Comparison of ENCODE assay signal across 13 cellular contexts in the genomic region with DNA sequence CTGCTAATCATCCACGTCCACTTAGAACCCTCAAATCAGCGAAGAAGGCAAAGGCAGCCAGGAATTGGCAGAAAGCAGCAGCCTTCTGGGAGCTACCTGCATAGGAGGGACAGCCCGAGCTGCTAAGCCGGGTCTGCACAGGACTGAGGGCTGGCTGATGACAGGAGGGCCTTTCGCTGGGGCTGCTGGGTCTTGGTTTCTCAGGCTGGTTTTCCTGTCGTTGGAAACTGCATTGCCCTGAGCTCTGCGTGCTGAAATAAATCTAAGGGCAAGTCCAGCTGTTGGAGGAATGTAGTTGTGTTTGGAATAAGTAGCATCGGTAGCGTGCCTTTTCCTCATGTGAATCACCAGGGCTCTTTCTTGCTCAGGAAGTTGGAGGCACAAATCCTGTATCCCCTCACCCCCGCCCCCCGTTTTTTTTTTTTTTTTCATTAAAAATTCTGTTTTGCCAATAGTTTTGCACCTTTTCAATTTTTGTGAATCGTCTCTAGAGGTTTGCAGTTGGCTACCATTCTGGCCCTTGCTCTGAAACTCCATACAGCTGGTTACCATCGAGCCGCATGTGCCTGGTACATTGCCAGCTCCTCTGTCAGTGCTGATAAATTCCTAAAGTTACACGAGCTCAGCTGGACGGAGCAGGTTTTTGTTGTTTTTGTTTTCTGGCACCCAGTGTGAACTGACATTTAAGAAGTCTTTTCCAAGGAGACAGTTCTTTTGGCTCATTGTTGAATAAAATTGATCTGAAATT.
DNase-seq lines count a peak whose midpoint lies in the region; ATAC-seq and TF ChIP-seq lines count a peak whose summit lies in the region.
"Had no signal": no experiment of that assay in that cellular context is flagged by ENCODE, and none has a peak within 500 bp of the region (broad histone marks: within the 10 kb centered on the region; RNA-seq: fewer than 3 reads in every experiment).

No MANE protein-coding gene starts in this region.

- H3K27me3 ChIP-seq in right cardiac atrium (ENCODE audit: control insufficient read depth, insufficient read depth) (no peaks in the 10 kb centered on the region), stomach (no peaks in the 10 kb centered on the region), PC-9 (ENCODE audit: insufficient read depth, low read depth) (no peaks in the 10 kb centered on the region)
- H3K27me3 ChIP-seq: breast epithelium had no signal

- H2AFZ ChIP-seq in PC-9 = no peak overlapping the region

- peak overlapping the region; percentile 9 to 87 (median 50) for H3K27ac Mint-ChIP-seq in brain
- H3K27ac Mint-ChIP-seq in activated CD4-positive, alpha-beta T cell treated with anti-CD3 and anti-CD28 coated beads, Interleukin-2, amount 10 ng/mL, durations not matched to agents 7 days and 5 days = no peak overlapping the region
- H3K27ac Mint-ChIP-seq: naive thymus-derived CD4-positive, alpha-beta T cell; T-cell had no signal

- POLR2A ChIA-PET in activated CD4-positive, alpha-beta T cell treated with anti-CD3 and anti-CD28 coated beads, Interleukin-2, amount 10 ng/mL, durations not matched to agents 7 days and 5 days (lab: Charles Lee) = no interaction called here
- POLR2A ChIA-PET in PC-9 (lab: Charles Lee; ENCODE audit: unreplicated experiment) (no interaction called here), RWPE1 (lab: Yijun Ruan, JAX; ENCODE audit: low non-redundant PET) (no interaction called here)

- H3K4me3 ChIP-seq in right cardiac atrium (ENCODE audit: low read length) = no peak overlapping the region
- no peak overlapping the region for H3K4me3 ChIP-seq in stomach
- no peak overlapping the region for H3K4me3 ChIP-seq in PC-9
- H3K4me3 ChIP-seq: breast epithelium had no signal

- 48% methylated on average over 16 of the region's 16 CpGs for WGBS in right cardiac atrium
- 37 to 58% (median 56%) methylated on average over 16 of the region's 16 CpGs for WGBS in stomach, 5 donors

- DNase-seq in HCEC 1CT (peak; percentile 86), right cardiac atrium (peak; percentile 65 to 87 (median 86)), stomach (peak; percentile 69), PC-9 (no peak), RWPE1 (ENCODE audit: low spot score) (no peak), mesenteric fat pad (ENCODE audit: low spot score) (no peak)
- DNase-seq in activated CD4-positive, alpha-beta T cell treated with anti-CD3 and anti-CD28 coated beads, Interleukin-2, amount 10 ng/mL, durations not matched to agents 7 days and 5 days = no peak
- DNase-seq: hippocampal formation; naive thymus-derived CD4-positive, alpha-beta T cell; NCI-H524; T-cell had no signal

- CTCF ChIA-PET in activated CD4-positive, alpha-beta T cell treated with anti-CD3 and anti-CD28 coated beads, Interleukin-2, amount 10 ng/mL, durations not matched to agents 7 days and 5 days (lab: Charles Lee) = interaction anchor here (0.7 kb wide), 1 partner anchor 24 kb away, joined by 4 read pairs; no protein-coding TSS in a partner anchor
- CTCF ChIA-PET in PC-9 (lab: Charles Lee) (no interaction called here), RWPE1 (lab: Yijun Ruan, JAX) (interaction anchor here (0.6 kb wide), 1 partner anchor 302 kb away, joined by 3 read pairs; no protein-coding TSS in a partner anchor)

- BruUV-seq in PC-9 (replicated peaks; lab: Mats Ljungman, UMichigan) = no TSS peak

- peak overlapping the region in 2 of 5 experiments; percentile 38 for H3K4me3 Mint-ChIP-seq in brain
- no peak overlapping the region for H3K4me3 Mint-ChIP-seq in activated CD4-positive, alpha-beta T cell treated with anti-CD3 and anti-CD28 coated beads, Interleukin-2, amount 10 ng/mL, durations not matched to agents 7 days and 5 days
- H3K4me3 Mint-ChIP-seq: naive thymus-derived CD4-positive, alpha-beta T cell; T-cell had no signal

- H3K36me3 ChIP-seq in stomach (peaks cover 0 to 19% (median 10%) of the 10 kb centered on the region in 4 donors), PC-9 (ENCODE audit: low read depth) (no peaks in the 10 kb centered on the region)
- H3K36me3 ChIP-seq: breast epithelium had no signal

- H3K9me3 Mint-ChIP-seq in brain = peaks cover 12 to 26% (median 18%) of the 10 kb centered on the region in 5 experiments
- peaks cover 3% of the 10 kb centered on the region for H3K9me3 Mint-ChIP-seq in activated CD4-positive, alpha-beta T cell treated with anti-CD3 and anti-CD28 coated beads, Interleukin-2, amount 10 ng/mL, durations not matched to agents 7 days and 5 days

- H3F3A ChIP-seq in PC-9 (ENCODE audit: insufficient read depth, low read depth) = no peaks in the 10 kb centered on the region

- H3K9me3 ChIP-seq in right cardiac atrium (ENCODE audit: control insufficient read depth, low read length) = no peaks in the 10 kb centered on the region
- H3K9me3 ChIP-seq in stomach = peaks cover 0 to 9% (median 8%) of the 10 kb centered on the region in 4 donors
- H3K9me3 ChIP-seq in PC-9 (ENCODE audit: insufficient read depth, low read depth) = no peaks in the 10 kb centered on the region
- H3K9me3 ChIP-seq: breast epithelium had no signal

- no peaks in the 10 kb centered on the region; the same call in 1 of the 2 replicates for H3K9me2 ChIP-seq in PC-9 (ENCODE audit: insufficient read depth)

- H3K4me1 Mint-ChIP-seq in brain = peaks cover 52% of the 10 kb centered on the region
- H3K4me1 Mint-ChIP-seq in activated CD4-positive, alpha-beta T cell treated with anti-CD3 and anti-CD28 coated beads, Interleukin-2, amount 10 ng/mL, durations not matched to agents 7 days and 5 days = no peaks in the 10 kb centered on the region
- H3K4me1 Mint-ChIP-seq: T-cell had no signal

- TF ChIP-seq EP300 in stomach (IDR thresholded peaks at IDR 0.05) = no peak

- TF ChIP-seq POLR2A in stomach (IDR thresholded peaks at IDR 0.05) = no peak

- TF ChIP-seq CTCF in brain (conservative IDR thresholded peaks at IDR 0.05) = no peak
- no peak for TF ChIP-seq CTCF in stomach (IDR thresholded peaks at IDR 0.05)
- TF ChIP-seq CTCF in PC-9 (conservative IDR thresholded peaks at IDR 0.05) = no peak
- no peak for TF ChIP-seq CTCF in RWPE1 (conservative IDR thresholded peaks at IDR 0.05; ENCODE audit: low read depth)

- peak; percentile 73 to 78 for ATAC-seq in right cardiac atrium
- ATAC-seq: naive thymus-derived CD4-positive, alpha-beta T cell; T-cell had no signal

- H4K20me1 ChIP-seq in PC-9 (ENCODE audit: insufficient read depth) = no peaks in the 10 kb centered on the region

- H3K79me2 ChIP-seq in PC-9 (ENCODE audit: low read depth) = no peaks in the 10 kb centered on the region

- H3K27ac ChIP-seq in right cardiac atrium (ENCODE audit: low read length) (no peak overlapping the region), stomach (peak overlapping the region in 4 of 5 donors; percentile 20 to 64 (median 45)), PC-9 (no peak overlapping the region), RWPE1 (no peak overlapping the region)
- H3K27ac ChIP-seq: breast epithelium had no signal

- peaks cover 3% of the 10 kb centered on the region for H3K4me1 ChIP-seq in right cardiac atrium (ENCODE audit: control insufficient read depth, insufficient read depth, low read length)
- peaks cover 0 to 19% (median 15%) of the 10 kb centered on the region in 4 donors for H3K4me1 ChIP-seq in stomach
- H3K4me1 ChIP-seq in PC-9 (replicated peaks; ENCODE audit: insufficient read depth) = no peaks in the 10 kb centered on the region
- H3K4me1 ChIP-seq: breast epithelium had no signal

- no peaks in the 10 kb centered on the region for H3K27me3 Mint-ChIP-seq in brain
- peaks cover 2% of the 10 kb centered on the region for H3K27me3 Mint-ChIP-seq in activated CD4-positive, alpha-beta T cell treated with anti-CD3 and anti-CD28 coated beads, Interleukin-2, amount 10 ng/mL, durations not matched to agents 7 days and 5 days

- H3K36me3 Mint-ChIP-seq in brain = peaks cover 80% of the 10 kb centered on the region
- no peaks in the 10 kb centered on the region for H3K36me3 Mint-ChIP-seq in activated CD4-positive, alpha-beta T cell treated with anti-CD3 and anti-CD28 coated beads, Interleukin-2, amount 10 ng/mL, durations not matched to agents 7 days and 5 days (ENCODE audit: low read depth)
- H3K36me3 Mint-ChIP-seq: T-cell had no signal

- H3K4me2 ChIP-seq in PC-9 = no peak overlapping the region

- intact Hi-C loops in right cardiac atrium (cut with DNase I) (no loop called here), stomach (cut with DNase I; ENCODE audit: low total_unique reads) (no loop called here), PC-9 (cut with micrococcal nuclease; ENCODE audit: unreplicated experiment) (no loop called here)

Comparison
In these comparisons a context has a peak if more than half of its experiments do, and no peak if none do; other contexts are left out.
1. DNase-seq: peak in HCEC 1CT (single experiment), right cardiac atrium (3 of 3) and stomach (single experiment); none in activated CD4-positive, alpha-beta T cell treated with anti-CD3 and anti-CD28 coated beads, Interleukin-2, amount 10 ng/mL, durations not matched to agents 7 days and 5 days (single experiment), PC-9 (0 of 2), RWPE1 (single experiment) and mesenteric fat pad (single experiment).
2. H3K27ac ChIP-seq: peak in stomach (4 of 5); none in right cardiac atrium (single experiment), PC-9 (single experiment) and RWPE1 (single experiment).